ENCODE assay signal across 10 cellular contexts in the genomic region with DNA sequence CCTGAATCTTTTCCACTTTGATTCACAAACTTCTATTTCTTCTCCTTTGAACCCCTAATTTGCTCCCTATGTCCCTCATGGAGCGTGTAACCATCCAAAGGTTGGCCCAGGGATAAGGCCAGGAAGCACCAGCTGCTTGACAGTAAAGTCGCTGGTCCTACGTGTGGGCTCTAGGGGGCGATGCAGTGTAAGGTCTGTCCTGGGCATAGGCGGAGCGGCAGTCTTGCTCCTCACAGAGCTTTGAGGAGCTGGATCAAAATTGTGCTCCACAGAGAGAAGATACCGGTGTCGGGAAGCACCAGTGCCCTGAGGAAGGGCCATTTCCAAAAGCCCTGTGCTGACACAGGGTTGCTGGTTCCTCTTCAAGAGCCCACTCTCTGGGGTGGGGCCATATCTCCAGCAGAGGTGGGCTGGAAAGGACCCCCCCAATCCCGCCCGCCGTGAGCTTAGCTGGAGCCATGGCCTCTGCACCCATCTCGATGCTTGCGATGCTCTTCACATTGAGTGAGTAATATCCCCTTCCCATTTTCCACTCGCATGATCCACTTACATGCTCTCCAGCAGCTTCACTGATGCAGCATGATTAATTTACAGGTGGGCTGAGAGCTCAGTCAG. TPM values are rescaled to one million over a fixed set of nuclear protein-coding genes. Genes with fewer than 3 reads are reported as not detected.
DNase-seq lines count a peak whose midpoint lies in the region; ATAC-seq, FAIRE-seq and TF ChIP-seq lines count a peak whose summit lies in the region.
"Had no signal": no experiment of that assay in that cellular context is flagged by ENCODE, and none has a peak within 500 bp of the region (broad histone marks: within the 10 kb centered on the region; RNA-seq: fewer than 3 reads in every experiment).

No MANE protein-coding gene starts in this region.

- H3K4me1 ChIP-seq in adrenal gland (replicated peaks in 1 of 2) = no peaks in the 10 kb centered on the region

- no peak overlapping the region for H3K4me3 ChIP-seq in adrenal gland

- TF ChIP-seq POLR2A in GM12891 (IDR thresholded peaks at IDR 0.05; ENCODE audit: low read depth, low read length) (no peak), adrenal gland (IDR thresholded peaks at IDR 0.05) (no peak)

- H3K27me3 ChIP-seq in adrenal gland = no peaks in the 10 kb centered on the region

- ATAC-seq in GM18870 (IDR thresholded peaks at IDR 0.05; ENCODE audit: unreplicated experiment) = no peak
- no peak for ATAC-seq in GM21786 (IDR thresholded peaks at IDR 0.05; ENCODE audit: unreplicated experiment)

- DNase-seq in Daoy (ENCODE audit: low read depth) = peak; percentile 84
- peak; percentile 37 to 40 for DNase-seq in Kasumi-1 (lab: John Stamatoyannopoulos, UW)
- peak; percentile 30 for DNase-seq in activated CD4-positive, alpha-beta T cell treated with anti-CD3 and anti-CD28 coated beads, Interleukin-2, amount 50 U/mL, for 1 hour
- peak; percentile 90 for DNase-seq in iPS-NIHi7 (ENCODE audit: extremely low spot score)
- DNase-seq in GM12891 (ENCODE audit: insufficient read length, low spot score) = no peak
- DNase-seq in adrenal gland = no peak

- no peaks in the 10 kb centered on the region for H3K9me3 ChIP-seq in adrenal gland (replicated peaks in 1 of 3)

- no peaks in the 10 kb centered on the region for H3K36me3 ChIP-seq in adrenal gland (replicated peaks in 1 of 2)

- 34 to 53% (median 46%) methylated on average over 10 to 14 of the region's 14 CpGs for WGBS in adrenal gland, 4 donors

- H3K27ac ChIP-seq in adrenal gland = no peak overlapping the region

- FAIRE-seq in GM12891 (lab: Jason Lieb, UNC) = no peak

- TF ChIP-seq CTCF in adrenal gland (IDR thresholded peaks at IDR 0.05) = no peak

- intact Hi-C loops in adrenal gland (cut with DNase I) = no loop called here

TF ChIP-seq in GM12891, 5 proteins besides CTCF, POLR2A, EP300 and RAD21:
- no peak for TF ChIP-seq SPI1 (IDR thresholded peaks at IDR 0.05; ENCODE audit: low read depth, low read length)
- no peak for TF ChIP-seq PAX5 (IDR thresholded peaks at IDR 0.05; ENCODE audit: insufficient read depth, low read length, severe bottlenecking)
- TF ChIP-seq POLR2AphosphoS5 (IDR thresholded peaks at IDR 0.05; ENCODE audit: low read depth, low read length) = no peak
- no peak for TF ChIP-seq POU2F2 (IDR thresholded peaks at IDR 0.05; ENCODE audit: low read depth, low read length)
- no peak for TF ChIP-seq TAF1 (IDR thresholded peaks at IDR 0.05; ENCODE audit: low read depth, low read length)

RNA-seq across cellular contexts. Expression of a gene that starts 49.9 kb away (rescaled TPM):
- total RNA-seq in Daoy (2014; rRNA removed; shearing (Covaris generic)) = not detected in 2 replicates
- polyA plus RNA-seq in GM12891 (2012; ENCODE audit: low read depth, missing spikeins) = not detected
- not detected for total RNA-seq in adrenal gland
- polyA plus RNA-seq in adrenal gland = not detected
- total RNA-seq: glomerular endothelial cell, subcutaneous adipose tissue had no signal

Comparison
In these comparisons a context has a peak if more than half of its experiments do, and no peak if none do; other contexts are left out.
1. DNase-seq: peak in Daoy (single experiment), Kasumi-1 (2 of 2), activated CD4-positive, alpha-beta T cell treated with anti-CD3 and anti-CD28 coated beads, Interleukin-2, amount 50 U/mL, for 1 hour (single experiment) and iPS-NIHi7 (single experiment); none in GM12891 (single experiment) and adrenal gland (0 of 7).